Comparison of ENCODE assay signal across 1 cellular context in the genomic region with DNA sequence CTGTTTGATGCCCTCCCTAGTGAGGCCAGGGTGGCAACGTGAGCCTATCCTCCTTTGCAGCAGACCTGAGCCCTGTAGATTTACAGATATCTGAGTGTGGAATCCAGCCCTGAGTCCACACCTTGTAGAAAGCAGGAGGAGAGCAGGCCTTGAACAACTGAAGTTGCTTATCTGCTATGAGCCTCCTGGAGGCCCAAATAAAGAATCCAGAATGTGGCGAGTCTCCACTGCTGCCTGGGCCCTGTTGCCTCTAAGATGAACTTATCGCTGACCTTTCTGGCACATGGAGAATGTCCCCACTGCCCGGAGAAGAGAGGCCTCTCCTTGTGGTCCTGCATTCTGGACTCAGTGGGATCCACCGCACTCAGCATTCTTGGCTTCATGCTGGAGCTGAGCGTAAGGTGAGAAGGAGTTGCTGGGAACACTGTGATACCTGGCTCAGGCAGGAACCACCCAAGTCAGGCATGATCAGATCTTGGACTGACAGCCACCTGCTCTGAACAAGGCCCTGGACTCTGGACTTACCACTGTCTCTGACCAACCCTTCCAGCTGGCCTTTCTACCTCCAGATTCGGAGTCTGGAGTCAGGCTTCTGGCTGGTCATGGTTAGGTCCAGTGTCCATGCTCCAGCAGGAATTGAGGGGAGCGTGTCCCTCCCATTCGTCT.
TF ChIP-seq lines count a peak whose summit lies in the region.

No MANE protein-coding gene starts in this region.

TF ChIP-seq in HepG2, 621 proteins besides CTCF, POLR2A, EP300 and RAD21 (continued from another document and continues in another):
- no peak for TF ChIP-seq ZNF10 (CRISPR knock-in tag; IDR thresholded peaks at IDR 0.05; ENCODE audit: borderline replicate concordance, low read depth)
- TF ChIP-seq, protein P1, sequence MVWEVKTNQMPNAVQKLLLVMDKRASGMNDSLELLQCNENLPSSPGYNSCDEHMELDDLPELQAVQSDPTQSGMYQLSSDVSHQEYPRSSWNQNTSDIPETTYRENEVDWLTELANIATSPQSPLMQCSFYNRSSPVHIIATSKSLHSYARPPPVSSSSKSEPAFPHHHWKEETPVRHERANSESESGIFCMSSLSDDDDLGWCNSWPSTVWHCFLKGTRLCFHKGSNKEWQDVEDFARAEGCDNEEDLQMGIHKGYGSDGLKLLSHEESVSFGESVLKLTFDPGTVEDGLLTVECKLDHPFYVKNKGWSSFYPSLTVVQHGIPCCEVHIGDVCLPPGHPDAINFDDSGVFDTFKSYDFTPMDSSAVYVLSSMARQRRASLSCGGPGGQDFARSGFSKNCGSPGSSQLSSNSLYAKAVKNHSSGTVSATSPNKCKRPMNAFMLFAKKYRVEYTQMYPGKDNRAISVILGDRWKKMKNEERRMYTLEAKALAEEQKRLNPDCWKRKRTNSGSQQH (CRISPR knock-in tag; IDR thresholded peaks at IDR 0.05; ENCODE audit: low read depth), result 0 out of 2 replicates have a peak, but pooled peaks have one; percentile 39
- TF ChIP-seq MAFK (conservative IDR thresholded peaks at IDR 0.05 in 1 of 2, IDR thresholded peaks at IDR 0.05 in 1 of 2; ENCODE audit: low read length in 2 of 2), result peak; percentile 65 to 79
- no peak for TF ChIP-seq ZBTB8A (CRISPR knock-in tag; IDR thresholded peaks at IDR 0.05; ENCODE audit: borderline replicate concordance, low read depth)
- TF ChIP-seq, protein P2, sequence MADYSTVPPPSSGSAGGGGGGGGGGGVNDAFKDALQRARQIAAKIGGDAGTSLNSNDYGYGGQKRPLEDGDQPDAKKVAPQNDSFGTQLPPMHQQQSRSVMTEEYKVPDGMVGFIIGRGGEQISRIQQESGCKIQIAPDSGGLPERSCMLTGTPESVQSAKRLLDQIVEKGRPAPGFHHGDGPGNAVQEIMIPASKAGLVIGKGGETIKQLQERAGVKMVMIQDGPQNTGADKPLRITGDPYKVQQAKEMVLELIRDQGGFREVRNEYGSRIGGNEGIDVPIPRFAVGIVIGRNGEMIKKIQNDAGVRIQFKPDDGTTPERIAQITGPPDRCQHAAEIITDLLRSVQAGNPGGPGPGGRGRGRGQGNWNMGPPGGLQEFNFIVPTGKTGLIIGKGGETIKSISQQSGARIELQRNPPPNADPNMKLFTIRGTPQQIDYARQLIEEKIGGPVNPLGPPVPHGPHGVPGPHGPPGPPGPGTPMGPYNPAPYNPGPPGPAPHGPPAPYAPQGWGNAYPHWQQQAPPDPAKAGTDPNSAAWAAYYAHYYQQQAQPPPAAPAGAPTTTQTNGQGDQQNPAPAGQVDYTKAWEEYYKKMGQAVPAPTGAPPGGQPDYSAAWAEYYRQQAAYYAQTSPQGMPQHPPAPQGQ (CRISPR knock-in tag; IDR thresholded peaks at IDR 0.05; ENCODE audit: borderline replicate concordance), result 0 out of 2 replicates have a peak, but pooled peaks have one; percentile 20
- TF ChIP-seq, protein P3, sequence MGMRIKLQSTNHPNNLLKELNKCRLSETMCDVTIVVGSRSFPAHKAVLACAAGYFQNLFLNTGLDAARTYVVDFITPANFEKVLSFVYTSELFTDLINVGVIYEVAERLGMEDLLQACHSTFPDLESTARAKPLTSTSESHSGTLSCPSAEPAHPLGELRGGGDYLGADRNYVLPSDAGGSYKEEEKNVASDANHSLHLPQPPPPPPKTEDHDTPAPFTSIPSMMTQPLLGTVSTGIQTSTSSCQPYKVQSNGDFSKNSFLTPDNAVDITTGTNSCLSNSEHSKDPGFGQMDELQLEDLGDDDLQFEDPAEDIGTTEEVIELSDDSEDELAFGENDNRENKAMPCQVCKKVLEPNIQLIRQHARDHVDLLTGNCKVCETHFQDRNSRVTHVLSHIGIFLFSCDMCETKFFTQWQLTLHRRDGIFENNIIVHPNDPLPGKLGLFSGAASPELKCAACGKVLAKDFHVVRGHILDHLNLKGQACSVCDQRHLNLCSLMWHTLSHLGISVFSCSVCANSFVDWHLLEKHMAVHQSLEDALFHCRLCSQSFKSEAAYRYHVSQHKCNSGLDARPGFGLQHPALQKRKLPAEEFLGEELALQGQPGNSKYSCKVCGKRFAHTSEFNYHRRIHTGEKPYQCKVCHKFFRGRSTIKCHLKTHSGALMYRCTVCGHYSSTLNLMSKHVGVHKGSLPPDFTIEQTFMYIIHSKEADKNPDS (CRISPR knock-in tag; IDR thresholded peaks at IDR 0.05), result no peak
- no peak for TF ChIP-seq ZNF124 (CRISPR knock-in tag; IDR thresholded peaks at IDR 0.05)
- TF ChIP-seq DMAP1 (CRISPR knock-in tag; IDR thresholded peaks at IDR 0.05), result 0 out of 2 replicates have a peak, but pooled peaks have one; percentile 11
- 0 out of 2 replicates have a peak, but pooled peaks have one; percentile 45 for TF ChIP-seq SRY (CRISPR knock-in tag; IDR thresholded peaks at IDR 0.05)
- TF ChIP-seq, protein P4, sequence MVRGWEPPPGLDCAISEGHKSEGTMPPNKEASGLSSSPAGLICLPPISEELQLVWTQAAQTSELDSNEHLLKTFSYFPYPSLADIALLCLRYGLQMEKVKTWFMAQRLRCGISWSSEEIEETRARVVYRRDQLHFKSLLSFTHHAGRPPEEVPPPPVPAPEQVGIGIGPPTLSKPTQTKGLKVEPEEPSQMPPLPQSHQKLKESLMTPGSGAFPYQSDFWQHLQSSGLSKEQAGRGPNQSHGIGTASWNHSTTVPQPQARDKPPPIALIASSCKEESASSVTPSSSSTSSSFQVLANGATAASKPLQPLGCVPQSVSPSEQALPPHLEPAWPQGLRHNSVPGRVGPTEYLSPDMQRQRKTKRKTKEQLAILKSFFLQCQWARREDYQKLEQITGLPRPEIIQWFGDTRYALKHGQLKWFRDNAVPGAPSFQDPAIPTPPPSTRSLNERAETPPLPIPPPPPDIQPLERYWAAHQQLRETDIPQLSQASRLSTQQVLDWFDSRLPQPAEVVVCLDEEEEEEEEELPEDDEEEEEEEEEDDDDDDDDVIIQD (CRISPR knock-in tag; IDR thresholded peaks at IDR 0.05; ENCODE audit: low read depth), result no peak
- no peak for TF ChIP-seq ZBTB21 (CRISPR knock-in tag; IDR thresholded peaks at IDR 0.05)
- TF ChIP-seq ZNF234 (CRISPR knock-in tag; conservative IDR thresholded peaks at IDR 0.05), result no peak
- TF ChIP-seq IKZF4 (CRISPR knock-in tag; IDR thresholded peaks at IDR 0.05; ENCODE audit: borderline replicate concordance, low read depth, not compliant biosample characterization), result peak; percentile 62
- no peak for TF ChIP-seq ZNF329 (CRISPR knock-in tag; IDR thresholded peaks at IDR 0.05; ENCODE audit: low read depth)
- TF ChIP-seq XRCC5 (optimal IDR thresholded peaks at IDR 0.05; ENCODE audit: low read length), result no peak
- no peak for TF ChIP-seq SRSF4 (IDR thresholded peaks at IDR 0.05; ENCODE audit: low read depth, low read length, poor library complexity, severe bottlenecking)
- no peak for TF ChIP-seq FOSL1 (CRISPR knock-in tag; IDR thresholded peaks at IDR 0.05; ENCODE audit: borderline replicate concordance)
- TF ChIP-seq, protein P5, sequence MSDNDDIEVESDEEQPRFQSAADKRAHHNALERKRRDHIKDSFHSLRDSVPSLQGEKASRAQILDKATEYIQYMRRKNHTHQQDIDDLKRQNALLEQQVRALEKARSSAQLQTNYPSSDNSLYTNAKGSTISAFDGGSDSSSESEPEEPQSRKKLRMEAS (IDR thresholded peaks at IDR 0.05), result 0 out of 2 replicates have a peak, but pooled peaks have one; percentile 47
- no peak for TF ChIP-seq PPARG (CRISPR knock-in tag; conservative IDR thresholded peaks at IDR 0.05)
- TF ChIP-seq CAMTA2 (CRISPR knock-in tag; IDR thresholded peaks at IDR 0.05; ENCODE audit: borderline replicate concordance), result peak; percentile 41; the same call in 1 of the 2 replicates
- TF ChIP-seq SMAD9 (CRISPR knock-in tag; IDR thresholded peaks at IDR 0.05), result no peak
- 0 out of 2 replicates have a peak, but pooled peaks have one; percentile 6 for TF ChIP-seq BCL6 (CRISPR knock-in tag; IDR thresholded peaks at IDR 0.05)
- TF ChIP-seq TEAD2 (CRISPR knock-in tag; IDR thresholded peaks at IDR 0.05), result no peak
- no peak for TF ChIP-seq ZNF713 (CRISPR knock-in tag; IDR thresholded peaks at IDR 0.05)
- TF ChIP-seq, protein P6, sequence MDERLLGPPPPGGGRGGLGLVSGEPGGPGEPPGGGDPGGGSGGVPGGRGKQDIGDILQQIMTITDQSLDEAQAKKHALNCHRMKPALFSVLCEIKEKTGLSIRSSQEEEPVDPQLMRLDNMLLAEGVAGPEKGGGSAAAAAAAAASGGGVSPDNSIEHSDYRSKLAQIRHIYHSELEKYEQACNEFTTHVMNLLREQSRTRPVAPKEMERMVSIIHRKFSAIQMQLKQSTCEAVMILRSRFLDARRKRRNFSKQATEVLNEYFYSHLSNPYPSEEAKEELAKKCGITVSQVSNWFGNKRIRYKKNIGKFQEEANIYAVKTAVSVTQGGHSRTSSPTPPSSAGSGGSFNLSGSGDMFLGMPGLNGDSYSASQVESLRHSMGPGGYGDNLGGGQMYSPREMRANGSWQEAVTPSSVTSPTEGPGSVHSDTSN (CRISPR knock-in tag; IDR thresholded peaks at IDR 0.05), result peak; percentile 39; the same call in 1 of the 2 replicates
- TF ChIP-seq, protein P7, sequence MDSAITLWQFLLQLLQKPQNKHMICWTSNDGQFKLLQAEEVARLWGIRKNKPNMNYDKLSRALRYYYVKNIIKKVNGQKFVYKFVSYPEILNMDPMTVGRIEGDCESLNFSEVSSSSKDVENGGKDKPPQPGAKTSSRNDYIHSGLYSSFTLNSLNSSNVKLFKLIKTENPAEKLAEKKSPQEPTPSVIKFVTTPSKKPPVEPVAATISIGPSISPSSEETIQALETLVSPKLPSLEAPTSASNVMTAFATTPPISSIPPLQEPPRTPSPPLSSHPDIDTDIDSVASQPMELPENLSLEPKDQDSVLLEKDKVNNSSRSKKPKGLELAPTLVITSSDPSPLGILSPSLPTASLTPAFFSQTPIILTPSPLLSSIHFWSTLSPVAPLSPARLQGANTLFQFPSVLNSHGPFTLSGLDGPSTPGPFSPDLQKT (CRISPR knock-in tag; IDR thresholded peaks at IDR 0.05; ENCODE audit: borderline replicate concordance), result no peak
- 0 out of 2 replicates have a peak, but pooled peaks have one; percentile 15 for TF ChIP-seq ELF3 (CRISPR knock-in tag; IDR thresholded peaks at IDR 0.05)
- TF ChIP-seq, protein P8, sequence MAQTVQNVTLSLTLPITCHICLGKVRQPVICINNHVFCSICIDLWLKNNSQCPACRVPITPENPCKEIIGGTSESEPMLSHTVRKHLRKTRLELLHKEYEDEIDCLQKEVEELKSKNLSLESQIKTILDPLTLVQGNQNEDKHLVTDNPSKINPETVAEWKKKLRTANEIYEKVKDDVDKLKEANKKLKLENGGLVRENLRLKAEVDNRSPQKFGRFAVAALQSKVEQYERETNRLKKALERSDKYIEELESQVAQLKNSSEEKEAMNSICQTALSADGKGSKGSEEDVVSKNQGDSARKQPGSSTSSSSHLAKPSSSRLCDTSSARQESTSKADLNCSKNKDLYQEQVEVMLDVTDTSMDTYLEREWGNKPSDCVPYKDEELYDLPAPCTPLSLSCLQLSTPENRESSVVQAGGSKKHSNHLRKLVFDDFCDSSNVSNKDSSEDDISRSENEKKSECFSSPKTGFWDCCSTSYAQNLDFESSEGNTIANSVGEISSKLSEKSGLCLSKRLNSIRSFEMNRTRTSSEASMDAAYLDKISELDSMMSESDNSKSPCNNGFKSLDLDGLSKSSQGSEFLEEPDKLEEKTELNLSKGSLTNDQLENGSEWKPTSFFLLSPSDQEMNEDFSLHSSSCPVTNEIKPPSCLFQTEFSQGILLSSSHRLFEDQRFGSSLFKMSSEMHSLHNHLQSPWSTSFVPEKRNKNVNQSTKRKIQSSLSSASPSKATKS (CRISPR knock-in tag; IDR thresholded peaks at IDR 0.05), result no peak
- TF ChIP-seq ZFP36L2 (CRISPR knock-in tag; IDR thresholded peaks at IDR 0.05), result no peak
- peak; percentile 37; the same call in 1 of the 2 replicates for TF ChIP-seq ARHGAP35 (CRISPR knock-in tag; IDR thresholded peaks at IDR 0.05; ENCODE audit: borderline replicate concordance)
- TF ChIP-seq MAF1 (CRISPR knock-in tag; IDR thresholded peaks at IDR 0.05; ENCODE audit: borderline replicate concordance), result no peak
- no peak for TF ChIP-seq ERF (CRISPR knock-in tag; IDR thresholded peaks at IDR 0.05)
- TF ChIP-seq ONECUT2 (CRISPR knock-in tag; IDR thresholded peaks at IDR 0.05), result no peak
- no peak for TF ChIP-seq SP2 (CRISPR knock-in tag; IDR thresholded peaks at IDR 0.05)
- TF ChIP-seq SOX5 (CRISPR knock-in tag; IDR thresholded peaks at IDR 0.05; ENCODE audit: borderline replicate concordance), result no peak
- TF ChIP-seq ZNF547 (CRISPR knock-in tag; IDR thresholded peaks at IDR 0.05), result no peak
- no peak for TF ChIP-seq STAG1 (CRISPR knock-in tag; IDR thresholded peaks at IDR 0.05)
- TF ChIP-seq HNRNPL (IDR thresholded peaks at IDR 0.05; ENCODE audit: low read depth, low read length), result no peak
- no peak for TF ChIP-seq KDM1A (CRISPR knock-in tag; IDR thresholded peaks at IDR 0.05)
- TF ChIP-seq ZNF552 (CRISPR knock-in tag; IDR thresholded peaks at IDR 0.05; ENCODE audit: borderline replicate concordance), result no peak
- TF ChIP-seq MYNN (CRISPR knock-in tag; IDR thresholded peaks at IDR 0.05; ENCODE audit: low read depth), result no peak
- no peak for TF ChIP-seq RBM39 (IDR thresholded peaks at IDR 0.05; ENCODE audit: low read depth, low read length, poor library complexity, severe bottlenecking)
- no peak for TF ChIP-seq KDM4B (CRISPR knock-in tag; IDR thresholded peaks at IDR 0.05)
- TF ChIP-seq, protein P9, sequence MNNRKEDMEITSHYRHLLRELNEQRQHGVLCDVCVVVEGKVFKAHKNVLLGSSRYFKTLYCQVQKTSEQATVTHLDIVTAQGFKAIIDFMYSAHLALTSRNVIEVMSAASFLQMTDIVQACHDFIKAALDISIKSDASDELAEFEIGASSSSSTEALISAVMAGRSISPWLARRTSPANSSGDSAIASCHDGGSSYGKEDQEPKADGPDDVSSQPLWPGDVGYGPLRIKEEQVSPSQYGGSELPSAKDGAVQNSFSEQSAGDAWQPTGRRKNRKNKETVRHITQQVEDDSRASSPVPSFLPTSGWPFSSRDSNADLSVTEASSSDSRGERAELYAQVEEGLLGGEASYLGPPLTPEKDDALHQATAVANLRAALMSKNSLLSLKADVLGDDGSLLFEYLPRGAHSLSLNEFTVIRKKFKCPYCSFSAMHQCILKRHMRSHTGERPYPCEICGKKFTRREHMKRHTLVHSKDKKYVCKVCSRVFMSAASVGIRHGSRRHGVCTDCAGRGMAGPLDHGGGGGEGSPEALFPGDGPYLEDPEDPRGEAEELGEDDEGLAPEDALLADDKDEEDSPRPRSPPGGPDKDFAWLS (CRISPR knock-in tag; IDR thresholded peaks at IDR 0.05; ENCODE audit: borderline replicate concordance), result 0 out of 2 replicates have a peak, but pooled peaks have one; percentile 40
- TF ChIP-seq ZNF296 (CRISPR knock-in tag; conservative IDR thresholded peaks at IDR 0.05), result no peak; the same call in 1 of the 2 replicates
- TF ChIP-seq, protein P10, sequence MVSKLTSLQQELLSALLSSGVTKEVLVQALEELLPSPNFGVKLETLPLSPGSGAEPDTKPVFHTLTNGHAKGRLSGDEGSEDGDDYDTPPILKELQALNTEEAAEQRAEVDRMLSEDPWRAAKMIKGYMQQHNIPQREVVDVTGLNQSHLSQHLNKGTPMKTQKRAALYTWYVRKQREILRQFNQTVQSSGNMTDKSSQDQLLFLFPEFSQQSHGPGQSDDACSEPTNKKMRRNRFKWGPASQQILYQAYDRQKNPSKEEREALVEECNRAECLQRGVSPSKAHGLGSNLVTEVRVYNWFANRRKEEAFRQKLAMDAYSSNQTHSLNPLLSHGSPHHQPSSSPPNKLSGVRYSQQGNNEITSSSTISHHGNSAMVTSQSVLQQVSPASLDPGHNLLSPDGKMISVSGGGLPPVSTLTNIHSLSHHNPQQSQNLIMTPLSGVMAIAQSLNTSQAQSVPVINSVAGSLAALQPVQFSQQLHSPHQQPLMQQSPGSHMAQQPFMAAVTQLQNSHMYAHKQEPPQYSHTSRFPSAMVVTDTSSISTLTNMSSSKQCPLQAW (CRISPR knock-in tag; IDR thresholded peaks at IDR 0.05), result no peak
- TF ChIP-seq ZNF484 (CRISPR knock-in tag; IDR thresholded peaks at IDR 0.05; ENCODE audit: borderline replicate concordance, low read depth), result no peak
